ENCODE assay signal across 13 cellular contexts in genomic region chrX:107880054-107880610, GRCh38.
"Had no signal": no experiment of that assay in that cellular context is flagged by ENCODE, and none has a peak within 500 bp of the region (broad histone marks: within the 10 kb centered on the region; RNA-seq: fewer than 3 reads in every experiment).

No MANE protein-coding gene starts in this region.

- H3K27ac ChIP-seq: brain microvascular endothelial cell, esophagus muscularis mucosa, skin epidermis, testis had no signal

- DNase-seq: activated CD4-positive, alpha-beta T cell treated with anti-CD3 and anti-CD28 coated beads, Interleukin-2, amount 50 U/mL, for 1 hour; activated CD4-positive, CD25-positive, alpha-beta regulatory T cell; activated effector memory CD4-positive, alpha-beta T cell treated with Interleukin-2 at 50 U/mL for 16 hours; activated T-cell treated with anti-CD3 and anti-CD28 coated beads, Interleukin-2, amount 50 U/mL, for 24 hours; brain microvascular endothelial cell; foreskin fibroblast; mesenchymal stem cell; stimulated activated CD4-positive, alpha-beta T cell treated with anti-CD3 and anti-CD28 coated beads, Interleukin-4, amount 100 ng/mL, for 4 hours; stimulated activated naive CD8-positive, alpha-beta T cell treated with anti-CD3 and anti-CD28 coated beads, Interleukin-15, amount 100 ng/mL, for 72 hours; testis had no signal

- H3K27me3 Mint-ChIP-seq: activated naive CD4-positive, alpha-beta T cell treated with anti-CD3 and anti-CD28 coated beads, Interleukin-2, amount 50 U/mL, for 24 hours; stimulated activated naive CD8-positive, alpha-beta T cell treated with anti-CD3 and anti-CD28 coated beads, Interleukin-15, amount 100 ng/mL, for 72 hours had no signal

- H3K9me3 ChIP-seq: esophagus muscularis mucosa, testis had no signal

- ATAC-seq: stimulated activated naive CD8-positive, alpha-beta T cell treated with anti-CD3 and anti-CD28 coated beads, Interleukin-15, amount 100 ng/mL, for 72 hours had no signal

- H3K4me3 ChIP-seq: esophagus muscularis mucosa, skin epidermis, testis had no signal

- H3K4me1 Mint-ChIP-seq: stimulated activated naive CD8-positive, alpha-beta T cell treated with anti-CD3 and anti-CD28 coated beads, Interleukin-15, amount 100 ng/mL, for 72 hours had no signal

- H3K9me3 Mint-ChIP-seq: activated naive CD4-positive, alpha-beta T cell treated with anti-CD3 and anti-CD28 coated beads, Interleukin-2, amount 50 U/mL, for 24 hours; activated T-cell treated with anti-CD3 and anti-CD28 coated beads, Interleukin-2, amount 50 U/mL, for 24 hours; stimulated activated naive CD8-positive, alpha-beta T cell treated with anti-CD3 and anti-CD28 coated beads, Interleukin-15, amount 100 ng/mL, for 72 hours had no signal

- H3K27me3 ChIP-seq: brain microvascular endothelial cell, esophagus muscularis mucosa, testis had no signal

- H3K27ac Mint-ChIP-seq: activated naive CD4-positive, alpha-beta T cell treated with anti-CD3 and anti-CD28 coated beads, Interleukin-2, amount 50 U/mL, for 24 hours; activated T-cell treated with anti-CD3 and anti-CD28 coated beads, Interleukin-2, amount 50 U/mL, for 24 hours; stimulated activated naive CD8-positive, alpha-beta T cell treated with anti-CD3 and anti-CD28 coated beads, Interleukin-15, amount 100 ng/mL, for 72 hours had no signal

- H3K4me1 ChIP-seq: esophagus muscularis mucosa, testis had no signal

- H3K4me3 Mint-ChIP-seq: activated naive CD4-positive, alpha-beta T cell treated with anti-CD3 and anti-CD28 coated beads, Interleukin-2, amount 50 U/mL, for 24 hours; activated T-cell treated with anti-CD3 and anti-CD28 coated beads, Interleukin-2, amount 50 U/mL, for 24 hours; stimulated activated naive CD8-positive, alpha-beta T cell treated with anti-CD3 and anti-CD28 coated beads, Interleukin-15, amount 100 ng/mL, for 72 hours had no signal

- H3K36me3 ChIP-seq: brain microvascular endothelial cell, esophagus muscularis mucosa had no signal
